Comparison of ENCODE assay signal across 13 cellular contexts in the genomic region with DNA sequence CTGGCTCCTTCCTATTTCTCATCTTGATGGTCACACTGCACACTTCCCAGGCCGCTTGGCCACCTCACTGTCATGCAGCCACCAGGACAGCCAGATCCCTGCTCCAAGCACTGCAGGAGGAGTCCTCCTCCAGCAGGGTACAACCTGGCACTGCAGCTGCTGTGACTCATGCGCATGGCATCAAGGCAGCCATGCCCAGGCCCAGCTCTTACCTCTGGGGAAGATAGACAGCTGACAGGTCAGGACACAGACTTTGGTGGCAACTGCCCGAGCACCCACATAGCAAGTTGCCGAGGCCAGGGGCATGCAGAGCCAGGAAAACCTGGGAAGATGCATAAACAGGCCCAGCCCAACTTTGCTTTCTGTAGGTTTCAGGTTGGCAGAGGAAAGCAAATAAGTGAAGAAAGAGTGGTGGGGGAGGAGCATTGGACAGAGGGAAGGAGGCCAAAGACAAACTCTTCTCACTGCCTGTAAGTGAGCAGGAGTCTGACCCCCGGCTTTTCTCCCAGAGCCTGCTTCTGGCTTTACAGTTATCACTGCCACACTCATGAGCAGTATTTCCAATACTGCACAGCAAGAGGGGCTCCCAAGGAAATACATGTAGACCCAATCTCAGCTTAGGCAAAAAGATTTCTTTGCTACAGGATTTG. TPM values are rescaled to one million over a fixed set of nuclear protein-coding genes. Genes with fewer than 3 reads are reported as not detected.
DNase-seq lines count a peak whose midpoint lies in the region; ATAC-seq and TF ChIP-seq lines count a peak whose summit lies in the region.
"Had no signal": no experiment of that assay in that cellular context is flagged by ENCODE, and none has a peak within 500 bp of the region (broad histone marks: within the 10 kb centered on the region; RNA-seq: fewer than 3 reads in every experiment).

No MANE protein-coding gene starts in this region.

- H3K4me1 Mint-ChIP-seq in activated CD4-positive, alpha-beta T cell treated with anti-CD3 and anti-CD28 coated beads, Interleukin-2, amount 10 ng/mL, durations not matched to agents 24 days and 14 days = no peaks in the 10 kb centered on the region

- H3K4me3 Mint-ChIP-seq in activated CD4-positive, alpha-beta T cell treated with anti-CD3 and anti-CD28 coated beads, Interleukin-2, amount 10 ng/mL, durations not matched to agents 24 days and 14 days = no peak overlapping the region

- TF ChIP-seq POLR2A in vagina (IDR thresholded peaks at IDR 0.05) = no peak

- peak; percentile 27 for DNase-seq in activated CD4-positive, alpha-beta T cell treated with anti-CD3 and anti-CD28 coated beads, Interleukin-2, amount 10 ng/mL, durations not matched to agents 24 days and 14 days
- no peak for DNase-seq in activated CD4-positive, alpha-beta T cell treated with anti-CD3 and anti-CD28 coated beads, Interleukin-2, amount 50 U/mL, for 1 hour
- DNase-seq in mucosa of gallbladder (ENCODE audit: low spot score) (peak; percentile 84), vagina (ENCODE audit: extremely low spot score in 2 of 2) (no peak)
- DNase-seq in activated CD4-positive, alpha-beta T cell treated with anti-CD3 and anti-CD28 coated beads for 1 hour = no peak
- DNase-seq: activated CD8-positive, alpha-beta memory T cell treated with anti-CD3 and anti-CD28 coated beads, Interleukin-2, amount 50 U/mL, for 48 hours; GDM1; HCEC 1CT; NCI-H1092 treated with DMSO at 0.1 percent for 48 hours had no signal

- H3K36me3 Mint-ChIP-seq in activated CD4-positive, alpha-beta T cell treated with anti-CD3 and anti-CD28 coated beads, Interleukin-2, amount 10 ng/mL, durations not matched to agents 24 days and 14 days (ENCODE audit: low read depth) = no peaks in the 10 kb centered on the region

- no peaks in the 10 kb centered on the region for H3K9me3 Mint-ChIP-seq in activated CD4-positive, alpha-beta T cell treated with anti-CD3 and anti-CD28 coated beads, Interleukin-2, amount 10 ng/mL, durations not matched to agents 24 days and 14 days

- TF ChIP-seq CTCF in vagina (IDR thresholded peaks at IDR 0.05) = no peak

- H3K27me3 ChIP-seq in esophagus (ENCODE audit: control insufficient read depth in 1 of 2, insufficient read depth in 2 of 2, low read length in 2 of 2) (no peaks in the 10 kb centered on the region), vagina (no peaks in the 10 kb centered on the region)

- WGBS in esophagus, 2 donors = 40 to 53% methylated on average over 5 of the region's 5 CpGs

- H3K4me1 ChIP-seq in esophagus (ENCODE audit: control insufficient read depth in 2 of 2, insufficient read depth in 2 of 2, low read length in 1 of 2) (peaks cover 11 to 30% of the 10 kb centered on the region in 2 donors), vagina (peaks cover 46% of the 10 kb centered on the region)

- no peak for ATAC-seq in HG02588 (IDR thresholded peaks at IDR 0.05; ENCODE audit: unreplicated experiment)
- no peak for ATAC-seq in HG02623 (IDR thresholded peaks at IDR 0.05; ENCODE audit: unreplicated experiment)

- H3K27me3 Mint-ChIP-seq in activated CD4-positive, alpha-beta T cell treated with anti-CD3 and anti-CD28 coated beads, Interleukin-2, amount 10 ng/mL, durations not matched to agents 24 days and 14 days = peaks cover 9% of the 10 kb centered on the region

- H3K4me3 ChIP-seq in esophagus (ENCODE audit: low read depth in 1 of 2, low read length in 2 of 2) (no peak overlapping the region), vagina (no peak overlapping the region)

- no peaks in the 10 kb centered on the region for H3K36me3 ChIP-seq in esophagus (ENCODE audit: control insufficient read depth in 2 of 2, insufficient read depth in 2 of 2, low read length in 1 of 2)
- no peaks in the 10 kb centered on the region for H3K36me3 ChIP-seq in vagina

- H3K27ac Mint-ChIP-seq in activated CD4-positive, alpha-beta T cell treated with anti-CD3 and anti-CD28 coated beads, Interleukin-2, amount 10 ng/mL, durations not matched to agents 24 days and 14 days = no peak overlapping the region

- H3K27ac ChIP-seq in esophagus (ENCODE audit: low read depth in 2 of 2, low read length in 1 of 2) = peak overlapping the region; percentile 81 to 83
- H3K27ac ChIP-seq in vagina = peak overlapping the region; percentile 70

- intact Hi-C loops in activated CD4-positive, alpha-beta T cell treated with anti-CD3 and anti-CD28 coated beads, Interleukin-2, amount 10 ng/mL, durations not matched to agents 24 days and 14 days (cut with micrococcal nuclease) = no loop called here
- intact Hi-C loops in vagina (cut with DNase I) = no loop called here

- no peaks in the 10 kb centered on the region for H3K9me3 ChIP-seq in esophagus (ENCODE audit: control insufficient read depth in 2 of 2, insufficient read depth in 1 of 2, low read depth in 1 of 2, low read length in 1 of 2)
- no peaks in the 10 kb centered on the region for H3K9me3 ChIP-seq in vagina

RNA-seq across cellular contexts. Expression of a gene that starts 38.8 kb away (rescaled TPM):
- not detected in 2 replicates for total RNA-seq in activated CD4-positive, alpha-beta T cell treated with anti-CD3 and anti-CD28 coated beads, Interleukin-2, amount 10 ng/mL, durations not matched to agents 24 days and 14 days
- 1 to 10 TPM; 3.4 to 5.8 TPM for polyA plus RNA-seq in esophagus
- total RNA-seq in mucosa of gallbladder (36.0 TPM), vagina (16.5 TPM)
- total RNA-seq: T-helper 2 cell treated with Interferon-gamma antibody and Interleukin-4, amounts not matched to agents 100 ng/mL and 5 ng/mL, for 36 hours had no signal

Comparison
In these comparisons a context has a peak if more than half of its experiments do, and no peak if none do; other contexts are left out.
1. DNase-seq: peak in activated CD4-positive, alpha-beta T cell treated with anti-CD3 and anti-CD28 coated beads, Interleukin-2, amount 10 ng/mL, durations not matched to agents 24 days and 14 days (single experiment) and mucosa of gallbladder (single experiment); none in activated CD4-positive, alpha-beta T cell treated with anti-CD3 and anti-CD28 coated beads, Interleukin-2, amount 50 U/mL, for 1 hour (single experiment), vagina (0 of 2) and activated CD4-positive, alpha-beta T cell treated with anti-CD3 and anti-CD28 coated beads for 1 hour (single experiment).
2. RNA of a gene that starts 38.8 kb away (total RNA-seq): 36.0 TPM in mucosa of gallbladder (single experiment) and 16.5 TPM in vagina (single experiment); not detected in activated CD4-positive, alpha-beta T cell treated with anti-CD3 and anti-CD28 coated beads, Interleukin-2, amount 10 ng/mL, durations not matched to agents 24 days and 14 days; every median in the first group is over 10 times any median in the second.